1 cellular context compared by ENCODE assay signal in genomic region chr14:23639891-23640523, GRCh38.
TF ChIP-seq lines count a peak whose summit lies in the region.

No MANE protein-coding gene starts in this region.

TF ChIP-seq in HepG2, 621 proteins besides CTCF, POLR2A, EP300 and RAD21 (continues in another document):
- TF ChIP-seq TSC22D2 (CRISPR knock-in tag; IDR thresholded peaks at IDR 0.05; ENCODE audit: borderline replicate concordance) (0 out of 2 replicates have a peak, but pooled peaks have one; percentile 65), ZNF225 (CRISPR knock-in tag; IDR thresholded peaks at IDR 0.05) (no peak), ELF3 (CRISPR knock-in tag; IDR thresholded peaks at IDR 0.05) (no peak), ZMYM3 (CRISPR knock-in tag; IDR thresholded peaks at IDR 0.05) (0 out of 2 replicates have a peak, but pooled peaks have one; percentile 8), ZNF512B (CRISPR knock-in tag; IDR thresholded peaks at IDR 0.05; ENCODE audit: borderline replicate concordance) (peak; percentile 54; the same call in 1 of the 2 replicates), ZNF552 (CRISPR knock-in tag; IDR thresholded peaks at IDR 0.05; ENCODE audit: borderline replicate concordance) (0 out of 2 replicates have a peak, but pooled peaks have one; percentile 10), ZNF354B (CRISPR knock-in tag; IDR thresholded peaks at IDR 0.05) (peak; percentile 83; the same call in 1 of the 2 replicates), POLR2AphosphoS5 (IDR thresholded peaks at IDR 0.05; ENCODE audit: low read depth, low read length) (peak; percentile 36; the same call in 1 of the 2 replicates), AFF4 (CRISPR knock-in tag; IDR thresholded peaks at IDR 0.05) (peak; percentile 14), PATZ1 (CRISPR knock-in tag; IDR thresholded peaks at IDR 0.05) (no peak), ZC3H4 (CRISPR knock-in tag; IDR thresholded peaks at IDR 0.05; ENCODE audit: borderline replicate concordance) (0 out of 2 replicates have a peak, but pooled peaks have one; percentile 91), ZNF282 (IDR thresholded peaks at IDR 0.05; ENCODE audit: partially characterized antibody) (peak; percentile 7), PHF5A (CRISPR knock-in tag; IDR thresholded peaks at IDR 0.05; ENCODE audit: low read depth, unreplicated experiment) (peak; percentile 61), NFE2L1 (CRISPR knock-in tag; IDR thresholded peaks at IDR 0.05; ENCODE audit: borderline replicate concordance) (peak; percentile 0), SP5 (CRISPR knock-in tag; IDR thresholded peaks at IDR 0.05; ENCODE audit: borderline replicate concordance, low read depth) (0 out of 2 replicates have a peak, but pooled peaks have one; percentile 13), SRF (IDR thresholded peaks at IDR 0.05; ENCODE audit: low read depth, low read length) (no peak), ZBED4 (CRISPR knock-in tag; IDR thresholded peaks at IDR 0.05; ENCODE audit: borderline replicate concordance) (no peak), TOPORS (CRISPR knock-in tag; IDR thresholded peaks at IDR 0.05) (0 out of 2 replicates have a peak, but pooled peaks have one; percentile 3), PITX1 (CRISPR knock-in tag; IDR thresholded peaks at IDR 0.05) (peak; percentile 38; the same call in 1 of the 2 replicates), HNRNPK (IDR thresholded peaks at IDR 0.05; ENCODE audit: low read depth, low read length, poor library complexity, severe bottlenecking) (peak; percentile 51), MAZ (IDR thresholded peaks at IDR 0.05; ENCODE audit: borderline replicate concordance, low read depth, low read length) (0 out of 2 replicates have a peak, but pooled peaks have one; percentile 9), MAZ (CRISPR knock-in tag; IDR thresholded peaks at IDR 0.05; ENCODE audit: low read depth) (no peak), MEF2D (CRISPR knock-in tag; IDR thresholded peaks at IDR 0.05) (no peak), ZSCAN22 (CRISPR knock-in tag; IDR thresholded peaks at IDR 0.05) (0 out of 2 replicates have a peak, but pooled peaks have one; percentile 3), STAT5B (CRISPR knock-in tag; IDR thresholded peaks at IDR 0.05) (no peak), ERF (CRISPR knock-in tag; IDR thresholded peaks at IDR 0.05) (no peak), ZBTB10 (CRISPR knock-in tag; IDR thresholded peaks at IDR 0.05; ENCODE audit: borderline replicate concordance) (no peak), ZNF383 (CRISPR knock-in tag; IDR thresholded peaks at IDR 0.05; ENCODE audit: borderline replicate concordance) (peak; percentile 7; the same call in 1 of the 2 replicates), CSRNP1 (CRISPR knock-in tag; IDR thresholded peaks at IDR 0.05) (0 out of 2 replicates have a peak, but pooled peaks have one; percentile 23), KDM1A (CRISPR knock-in tag; IDR thresholded peaks at IDR 0.05) (no peak), KMT2B (CRISPR knock-in tag; IDR thresholded peaks at IDR 0.05) (no peak), NR0B2 (CRISPR knock-in tag; IDR thresholded peaks at IDR 0.05) (no peak), NRL (CRISPR knock-in tag; IDR thresholded peaks at IDR 0.05; ENCODE audit: borderline replicate concordance) (no peak), SATB2 (CRISPR knock-in tag; IDR thresholded peaks at IDR 0.05) (no peak), TARDBP (CRISPR knock-in tag; IDR thresholded peaks at IDR 0.05) (peak; percentile 68), ZNF275 (CRISPR knock-in tag; IDR thresholded peaks at IDR 0.05; ENCODE audit: borderline replicate concordance) (no peak)
